Comparison of ENCODE assay signal across 11 cellular contexts in genomic region chr10:73244866-73245477, GRCh38. TPM values are rescaled to one million over a fixed set of nuclear protein-coding genes. Genes with fewer than 3 reads are reported as not detected.
DNase-seq lines count a peak whose midpoint lies in the region; ATAC-seq and TF ChIP-seq lines count a peak whose summit lies in the region.
"Had no signal": no experiment of that assay in that cellular context is flagged by ENCODE, and none has a peak within 500 bp of the region (broad histone marks: within the 10 kb centered on the region; RNA-seq: fewer than 3 reads in every experiment).

No MANE protein-coding gene starts in this region.

- no peaks in the 10 kb centered on the region for H3K9me3 Mint-ChIP-seq in natural killer cell treated with Interleukin-12 subunit alpha and Interleukin-12 subunit beta and Interleukin-15 and Interleukin-18, amount 100 ng/mL, for 72 hours

- peak overlapping the region; percentile 90 for H3K4me3 Mint-ChIP-seq in natural killer cell treated with Interleukin-12 subunit alpha and Interleukin-12 subunit beta and Interleukin-15 and Interleukin-18, amount 100 ng/mL, for 72 hours

- peaks cover 79% of the 10 kb centered on the region for H3K36me3 ChIP-seq in MG63

- no peaks in the 10 kb centered on the region for H3K27me3 ChIP-seq in MG63
- H3K27me3 ChIP-seq: sigmoid colon, suprapubic skin had no signal

- in situ Hi-C loops in GM13977 (cut with MboI; ENCODE audit: low pct_unique_long_range_greater_than_20kb, low sequenced_read_pairs, unreplicated experiment), result no loop called here

- no peaks in the 10 kb centered on the region for H3K27me3 Mint-ChIP-seq in natural killer cell treated with Interleukin-12 subunit alpha and Interleukin-12 subunit beta and Interleukin-15 and Interleukin-18, amount 100 ng/mL, for 72 hours

- peak; percentile 50 for DNase-seq in GDM1 (lab: John Stamatoyannopoulos, UW)
- no peak for DNase-seq in MG63
- DNase-seq in amniotic epithelial cell (ENCODE audit: low read depth), result peak; percentile 66
- DNase-seq in natural killer cell treated with Interleukin-12 subunit alpha and Interleukin-12 subunit beta and Interleukin-15 and Interleukin-18, amount 100 ng/mL, for 72 hours (ENCODE audit: low spot score), result no peak
- no peak for DNase-seq in hypothalamus (lab: John Stamatoyannopoulos, UW)
- DNase-seq in GM13977 (ENCODE audit: low spot score), result no peak
- no peak for DNase-seq in HuH-7 (ENCODE audit: low spot score)
- DNase-seq in activated CD4-positive, alpha-beta T cell treated with anti-CD3 and anti-CD28 coated beads for 48 hours, result no peak
- DNase-seq: activated CD8-positive, alpha-beta memory T cell treated with anti-CD3 and anti-CD28 coated beads, Interleukin-2, amount 50 U/mL, for 4 hours; sigmoid colon had no signal

- H3K9me3 ChIP-seq in MG63, result no peaks in the 10 kb centered on the region
- H3K9me3 ChIP-seq: sigmoid colon, suprapubic skin had no signal

- TF ChIP-seq CTCF in GM13977 (IDR thresholded peaks at IDR 0.05; ENCODE audit: extremely low read depth, insufficient read depth, missing control alignments), result no peak

- peak overlapping the region; percentile 7 to 94 for H3K27ac Mint-ChIP-seq in natural killer cell treated with Interleukin-12 subunit alpha and Interleukin-12 subunit beta and Interleukin-15 and Interleukin-18, amount 100 ng/mL, for 72 hours

- peak overlapping the region; percentile 88 for H3K4me3 ChIP-seq in MG63

- peaks cover 22 to 33% of the 10 kb centered on the region in 2 donors for H3K4me1 Mint-ChIP-seq in natural killer cell treated with Interleukin-12 subunit alpha and Interleukin-12 subunit beta and Interleukin-15 and Interleukin-18, amount 100 ng/mL, for 72 hours (ENCODE audit: low read depth in 2 of 2)

- no peak for ATAC-seq in natural killer cell treated with Interleukin-12 subunit alpha and Interleukin-12 subunit beta and Interleukin-15 and Interleukin-18, amount 100 ng/mL, for 72 hours

- peaks cover 38% of the 10 kb centered on the region for H3K36me3 Mint-ChIP-seq in natural killer cell treated with Interleukin-12 subunit alpha and Interleukin-12 subunit beta and Interleukin-15 and Interleukin-18, amount 100 ng/mL, for 72 hours

RNA-seq across cellular contexts. Expression of gene DNAJC9, which starts 2.1 kb away (rescaled TPM):
- total RNA-seq in MG63 (2014; rRNA removed; shearing (Covaris generic); ENCODE audit: low replicate concordance), result 31.1 and 39.5 TPM in 2 replicates
- total RNA-seq in natural killer cell treated with Interleukin-12 subunit alpha and Interleukin-12 subunit beta and Interleukin-15 and Interleukin-18, amount 100 ng/mL, for 72 hours, result 10 to 100 TPM; 38.8 to 68.9 TPM

RNA-seq across cellular contexts. Expression of gene MRPS16, which starts 7.5 kb away (rescaled TPM):
- total RNA-seq in MG63 (2014; rRNA removed; shearing (Covaris generic); ENCODE audit: low replicate concordance), result 61.4 TPM in 2 replicates
- total RNA-seq in natural killer cell treated with Interleukin-12 subunit alpha and Interleukin-12 subunit beta and Interleukin-15 and Interleukin-18, amount 100 ng/mL, for 72 hours, result 100 to 1,000 TPM in 1 of 2 donors, 10 to 100 TPM in 1; 83.1 to 118 TPM

Comparison
In these comparisons a context has a peak if more than half of its experiments do, and no peak if none do; other contexts are left out.
1. DNase-seq: peak in GDM1 (single experiment) and amniotic epithelial cell (single experiment); none in MG63 (single experiment), natural killer cell treated with Interleukin-12 subunit alpha and Interleukin-12 subunit beta and Interleukin-15 and Interleukin-18, amount 100 ng/mL, for 72 hours (single experiment), hypothalamus (0 of 51), GM13977 (single experiment), HuH-7 (single experiment) and activated CD4-positive, alpha-beta T cell treated with anti-CD3 and anti-CD28 coated beads for 48 hours (single experiment).